ENCODE assay signal across 1 cellular context in the genomic region with DNA sequence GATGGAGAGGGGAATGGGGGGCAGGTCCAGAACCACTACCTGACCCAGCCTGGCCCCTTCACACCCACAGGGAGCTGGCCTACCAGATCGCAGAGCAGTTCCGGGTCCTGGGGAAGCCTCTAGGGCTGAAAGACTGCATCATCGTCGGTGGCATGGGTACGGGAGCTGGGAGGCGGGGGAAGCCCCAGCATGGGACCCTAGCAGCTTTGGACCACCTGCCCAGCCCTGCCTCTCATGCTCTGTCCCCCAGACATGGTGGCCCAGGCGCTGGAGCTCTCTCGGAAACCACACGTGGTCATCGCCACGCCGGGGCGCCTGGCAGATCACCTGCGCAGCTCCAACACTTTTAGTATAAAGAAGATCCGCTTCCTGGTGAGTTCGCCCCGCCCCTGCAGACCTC.
TF ChIP-seq lines count a peak whose summit lies in the region.

No MANE protein-coding gene starts in this region.

TF ChIP-seq in endothelial cell of umbilical vein, 7 proteins besides CTCF, POLR2A, EP300 and RAD21:
- no peak for TF ChIP-seq MYC (IDR thresholded peaks at IDR 0.05; ENCODE audit: low read depth, low read length)
- TF ChIP-seq FOS (IDR thresholded peaks at IDR 0.05; ENCODE audit: borderline replicate concordance, insufficient read depth, low read length): no peak
- TF ChIP-seq MAX (IDR thresholded peaks at IDR 0.05; ENCODE audit: insufficient read depth, insufficient read length): no peak
- TF ChIP-seq GATA2 (IDR thresholded peaks at IDR 0.05; ENCODE audit: insufficient read depth, insufficient read length, low read depth, low read length): no peak
- no peak for TF ChIP-seq POLR2AphosphoS5 (IDR thresholded peaks at IDR 0.05; ENCODE audit: insufficient read depth, low read depth, low read length)
